In genomic region chr21:44765231-44766013, GRCh38 we compare ENCODE assay signal across 1 cellular context.
TF ChIP-seq lines count a peak whose summit lies in the region.

No MANE protein-coding gene starts in this region.

TF ChIP-seq in HepG2, 621 proteins besides CTCF, POLR2A, EP300 and RAD21:
- no peak for TF ChIP-seq THRA (CRISPR knock-in tag; IDR thresholded peaks at IDR 0.05; ENCODE audit: borderline replicate concordance)
- TF ChIP-seq, protein P1, sequence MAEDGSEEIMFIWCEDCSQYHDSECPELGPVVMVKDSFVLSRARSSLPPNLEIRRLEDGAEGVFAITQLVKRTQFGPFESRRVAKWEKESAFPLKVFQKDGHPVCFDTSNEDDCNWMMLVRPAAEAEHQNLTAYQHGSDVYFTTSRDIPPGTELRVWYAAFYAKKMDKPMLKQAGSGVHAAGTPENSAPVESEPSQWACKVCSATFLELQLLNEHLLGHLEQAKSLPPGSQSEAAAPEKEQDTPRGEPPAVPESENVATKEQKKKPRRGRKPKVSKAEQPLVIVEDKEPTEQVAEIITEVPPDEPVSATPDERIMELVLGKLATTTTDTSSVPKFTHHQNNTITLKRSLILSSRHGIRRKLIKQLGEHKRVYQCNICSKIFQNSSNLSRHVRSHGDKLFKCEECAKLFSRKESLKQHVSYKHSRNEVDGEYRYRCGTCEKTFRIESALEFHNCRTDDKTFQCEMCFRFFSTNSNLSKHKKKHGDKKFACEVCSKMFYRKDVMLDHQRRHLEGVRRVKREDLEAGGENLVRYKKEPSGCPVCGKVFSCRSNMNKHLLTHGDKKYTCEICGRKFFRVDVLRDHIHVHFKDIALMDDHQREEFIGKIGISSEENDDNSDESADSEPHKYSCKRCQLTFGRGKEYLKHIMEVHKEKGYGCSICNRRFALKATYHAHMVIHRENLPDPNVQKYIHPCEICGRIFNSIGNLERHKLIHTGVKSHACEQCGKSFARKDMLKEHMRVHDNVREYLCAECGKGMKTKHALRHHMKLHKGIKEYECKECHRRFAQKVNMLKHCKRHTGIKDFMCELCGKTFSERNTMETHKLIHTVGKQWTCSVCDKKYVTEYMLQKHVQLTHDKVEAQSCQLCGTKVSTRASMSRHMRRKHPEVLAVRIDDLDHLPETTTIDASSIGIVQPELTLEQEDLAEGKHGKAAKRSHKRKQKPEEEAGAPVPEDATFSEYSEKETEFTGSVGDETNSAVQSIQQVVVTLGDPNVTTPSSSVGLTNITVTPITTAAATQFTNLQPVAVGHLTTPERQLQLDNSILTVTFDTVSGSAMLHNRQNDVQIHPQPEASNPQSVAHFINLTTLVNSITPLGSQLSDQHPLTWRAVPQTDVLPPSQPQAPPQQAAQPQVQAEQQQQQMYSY (CRISPR knock-in tag; IDR thresholded peaks at IDR 0.05) = 0 out of 2 replicates have a peak, but pooled peaks have one; percentile 64
- TF ChIP-seq, protein P2, sequence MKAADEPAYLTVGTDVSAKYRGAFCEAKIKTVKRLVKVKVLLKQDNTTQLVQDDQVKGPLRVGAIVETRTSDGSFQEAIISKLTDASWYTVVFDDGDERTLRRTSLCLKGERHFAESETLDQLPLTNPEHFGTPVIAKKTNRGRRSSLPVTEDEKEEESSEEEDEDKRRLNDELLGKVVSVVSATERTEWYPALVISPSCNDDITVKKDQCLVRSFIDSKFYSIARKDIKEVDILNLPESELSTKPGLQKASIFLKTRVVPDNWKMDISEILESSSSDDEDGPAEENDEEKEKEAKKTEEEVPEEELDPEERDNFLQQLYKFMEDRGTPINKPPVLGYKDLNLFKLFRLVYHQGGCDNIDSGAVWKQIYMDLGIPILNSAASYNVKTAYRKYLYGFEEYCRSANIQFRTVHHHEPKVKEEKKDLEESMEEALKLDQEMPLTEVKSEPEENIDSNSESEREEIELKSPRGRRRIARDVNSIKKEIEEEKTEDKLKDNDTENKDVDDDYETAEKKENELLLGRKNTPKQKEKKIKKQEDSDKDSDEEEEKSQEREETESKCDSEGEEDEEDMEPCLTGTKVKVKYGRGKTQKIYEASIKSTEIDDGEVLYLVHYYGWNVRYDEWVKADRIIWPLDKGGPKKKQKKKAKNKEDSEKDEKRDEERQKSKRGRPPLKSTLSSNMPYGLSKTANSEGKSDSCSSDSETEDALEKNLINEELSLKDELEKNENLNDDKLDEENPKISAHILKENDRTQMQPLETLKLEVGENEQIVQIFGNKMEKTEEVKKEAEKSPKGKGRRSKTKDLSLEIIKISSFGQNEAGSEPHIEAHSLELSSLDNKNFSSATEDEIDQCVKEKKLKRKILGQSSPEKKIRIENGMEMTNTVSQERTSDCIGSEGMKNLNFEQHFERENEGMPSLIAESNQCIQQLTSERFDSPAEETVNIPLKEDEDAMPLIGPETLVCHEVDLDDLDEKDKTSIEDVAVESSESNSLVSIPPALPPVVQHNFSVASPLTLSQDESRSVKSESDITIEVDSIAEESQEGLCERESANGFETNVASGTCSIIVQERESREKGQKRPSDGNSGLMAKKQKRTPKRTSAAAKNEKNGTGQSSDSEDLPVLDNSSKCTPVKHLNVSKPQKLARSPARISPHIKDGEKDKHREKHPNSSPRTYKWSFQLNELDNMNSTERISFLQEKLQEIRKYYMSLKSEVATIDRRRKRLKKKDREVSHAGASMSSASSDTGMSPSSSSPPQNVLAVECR (CRISPR knock-in tag; IDR thresholded peaks at IDR 0.05; ENCODE audit: borderline replicate concordance) = 0 out of 2 replicates have a peak, but pooled peaks have one; percentile 9
